In genomic region chr2:26521913-26522180, GRCh38 we compare ENCODE assay signal across 14 cellular contexts. TPM values are rescaled to one million over a fixed set of nuclear protein-coding genes. Genes with fewer than 3 reads are reported as not detected.
DNase-seq lines count a peak whose midpoint lies in the region; ATAC-seq and TF ChIP-seq lines count a peak whose summit lies in the region.
"Had no signal": no experiment of that assay in that cellular context is flagged by ENCODE, and none has a peak within 500 bp of the region (broad histone marks: within the 10 kb centered on the region; RNA-seq: fewer than 3 reads in every experiment).

No MANE protein-coding gene starts in this region.

- H2BK120ac ChIP-seq in IMR-90 (ENCODE audit: low read depth, low read length) (no peak overlapping the region), neuronal stem cell (ENCODE audit: low read depth, low read length) (no peak overlapping the region)

- H2BK5ac ChIP-seq in IMR-90 (ENCODE audit: low read depth, low read length, poor library complexity, severe bottlenecking), result no peak overlapping the region
- H2BK5ac ChIP-seq in neuronal stem cell (ENCODE audit: low read length), result no peak overlapping the region

- H2AK9ac ChIP-seq in IMR-90 (replicated peaks; ENCODE audit: low read depth, low read length, poor library complexity), result peak overlapping the region; percentile 28

- no CpG with 5 or more reads among the region's 5 CpGs for WGBS in IMR-90 (ENCODE audit: extremely low coverage in 2 of 2, insufficient read length in 1 of 2), 2 experiments
- WGBS in neuronal stem cell (ENCODE audit: extremely low coverage in 2 of 2, insufficient read length in 2 of 2, insufficient replicate concordance in 1 of 2), 2 donors, result no CpG with 5 or more reads among the region's 5 CpGs

- no peak for TF ChIP-seq POLR2A in IMR-90 (IDR thresholded peaks at IDR 0.05; ENCODE audit: low read depth, low read length)

- H4K5ac ChIP-seq in IMR-90 (ENCODE audit: low read depth, low read length), result no peak overlapping the region

- intact Hi-C loops in IMR-90 (cut with micrococcal nuclease), result no loop called here

- H2AK5ac ChIP-seq in IMR-90 (ENCODE audit: low read depth, low read length) (no peak overlapping the region), neuronal stem cell (ENCODE audit: low read depth, low read length) (peak overlapping the region; percentile 15)

- H3K4me1 ChIP-seq in BE2C, result no peaks in the 10 kb centered on the region; the same call in 1 of the 2 replicates
- no peaks in the 10 kb centered on the region for H3K4me1 ChIP-seq in IMR-90 (ENCODE audit: control insufficient read depth, insufficient read depth, low read length)
- peaks cover 7 to 10% of the 10 kb centered on the region in 2 donors for H3K4me1 ChIP-seq in neuronal stem cell (ENCODE audit: control insufficient read depth in 2 of 2, insufficient read depth in 1 of 2, low read depth in 1 of 2, low read length in 2 of 2)

- no peak overlapping the region for H3K23ac ChIP-seq in IMR-90 (ENCODE audit: low read depth, low read length)
- peak overlapping the region; percentile 38 for H3K23ac ChIP-seq in neuronal stem cell (ENCODE audit: low read depth, low read length, poor library complexity)

- DNase-seq in BE2C, result peak; percentile 14
- no peak for DNase-seq in IMR-90
- peak; percentile 36 for DNase-seq in NCI-H82 treated with DMSO at 0.1 percent for 48 hours (lab: John Stamatoyannopoulos, UW; ENCODE audit: unreplicated experiment)
- no peak for DNase-seq in neuronal stem cell (ENCODE audit: low spot score)
- DNase-seq in activated gamma-delta T cell treated with Interleukin-2 at 50 U/mL for 16 hours, result no peak
- no peak for DNase-seq in AML-193 (lab: John Stamatoyannopoulos, UW)
- no peak for DNase-seq in activated CD4-positive, alpha-beta T cell treated with anti-CD3 and anti-CD28 coated beads, Interleukin-2, amount 50 U/mL, for 1 hour
- DNase-seq: CD8-positive, alpha-beta T cell; NCI-H1930; NCI-H748 treated with DMSO at 0.1 percent for 48 hours had no signal

- no peak overlapping the region for H2BK12ac ChIP-seq in neuronal stem cell (ENCODE audit: low read length)

- H3K27me3 ChIP-seq in BE2C, result no peaks in the 10 kb centered on the region
- H3K27me3 ChIP-seq in IMR-90 (ENCODE audit: control insufficient read depth, insufficient read depth, low read length), result peaks cover 58% of the 10 kb centered on the region
- peaks cover 0 to 20% (median 0%) of the 10 kb centered on the region in 3 experiments for H3K27me3 ChIP-seq in neuronal stem cell (ENCODE audit: control insufficient read depth in 3 of 3, insufficient read depth in 3 of 3, low read depth in 1 of 3, low read length in 3 of 3)

- in situ Hi-C loops in IMR-90 (cut with MboI; ENCODE audit: low sequenced_read_pairs), result no loop called here

- TF ChIP-seq CTCF in BE2C (IDR thresholded peaks at IDR 0.05; ENCODE audit: low read depth, low read length) (no peak), IMR-90 (conservative IDR thresholded peaks at IDR 0.05; ENCODE audit: low read depth, low read length) (no peak)

- H3K18ac ChIP-seq in IMR-90 (ENCODE audit: low read depth, low read length), result no peak overlapping the region
- H3K18ac ChIP-seq in neuronal stem cell (ENCODE audit: low read length), result no peak overlapping the region

- no TSS peak for BruUV-seq in IMR-90 (replicated peaks; lab: Mats Ljungman, UMichigan)

- H3K36me3 ChIP-seq in BE2C (no peaks in the 10 kb centered on the region), IMR-90 (ENCODE audit: control insufficient read depth, insufficient read depth, low read length) (no peaks in the 10 kb centered on the region), neuronal stem cell (replicated peaks in 1 of 2; ENCODE audit: control insufficient read depth in 2 of 2, insufficient read depth in 2 of 2, low read length in 2 of 2) (no peaks in the 10 kb centered on the region)

- H2AFZ ChIP-seq in IMR-90 (replicated peaks; ENCODE audit: low read length, poor library complexity), result peak overlapping the region; percentile 11
- H2AFZ ChIP-seq in neuronal stem cell (ENCODE audit: low read length), result peak overlapping the region; percentile 43

- no peak for ATAC-seq in IMR-90 (ENCODE audit: low read depth)
- ATAC-seq: CD8-positive, alpha-beta T cell; Right ventricle myocardium inferior had no signal

- H2BK15ac ChIP-seq in IMR-90 (ENCODE audit: low read depth, low read length) (no peak overlapping the region), neuronal stem cell (ENCODE audit: low read length) (no peak overlapping the region)

- H3K9me1 ChIP-seq in IMR-90 (ENCODE audit: insufficient read depth, low read length), result no peaks in the 10 kb centered on the region

- no peaks in the 10 kb centered on the region for H3K79me1 ChIP-seq in IMR-90 (ENCODE audit: low read depth in 1 of 2, low read length in 2 of 2)
- no peaks in the 10 kb centered on the region for H3K79me1 ChIP-seq in neuronal stem cell (ENCODE audit: low read depth, low read length)

- CTCF ChIA-PET in IMR-90 (lab: Yijun Ruan, JAX), result no interaction called here

- H3K4me2 ChIP-seq in IMR-90 (ENCODE audit: low read depth, low read length) (no peak overlapping the region), neuronal stem cell (ENCODE audit: insufficient read depth, low read length, poor library complexity, severe bottlenecking) (no peak overlapping the region)
- H3K4me2 ChIP-seq: KMS-11 had no signal

- H3K4ac ChIP-seq in IMR-90 (ENCODE audit: low read depth, low read length), result no peak overlapping the region
- H3K4ac ChIP-seq in neuronal stem cell (ENCODE audit: low read length), result no peak overlapping the region

- no peak overlapping the region for H3K14ac ChIP-seq in IMR-90 (replicated peaks; ENCODE audit: low read depth, low read length)
- H3K14ac ChIP-seq in neuronal stem cell (ENCODE audit: low read length), result no peak overlapping the region

- H3K4me3 ChIP-seq in BE2C (ENCODE audit: low read depth, low read length) (no peak overlapping the region), IMR-90 (ENCODE audit: insufficient read depth, low read depth, low read length) (no peak overlapping the region), neuronal stem cell (ENCODE audit: low read length in 2 of 2) (peak overlapping the region in 1 of 2 donors; percentile 11)
- H3K4me3 ChIP-seq: SK-N-MC had no signal

- H4K8ac ChIP-seq in IMR-90 (ENCODE audit: low read depth in 2 of 2, low read length in 2 of 2), result no peak overlapping the region
- H4K8ac ChIP-seq in neuronal stem cell (ENCODE audit: low read depth, low read length), result no peak overlapping the region

- POLR2A ChIA-PET in IMR-90 (lab: Charles Lee; ENCODE audit: unreplicated experiment), result no interaction called here

- no peak for TF ChIP-seq RAD21 in IMR-90 (IDR thresholded peaks at IDR 0.05; ENCODE audit: low read length)

- H4K91ac ChIP-seq in IMR-90 (ENCODE audit: insufficient read depth, low read depth, low read length) (no peak overlapping the region), neuronal stem cell (ENCODE audit: low read depth, low read length, poor library complexity) (no peak overlapping the region)

- no peak overlapping the region for H2BK20ac ChIP-seq in IMR-90 (ENCODE audit: low read depth, low read length)

- dilution Hi-C loops in IMR-90 (cut with HindIII; ENCODE audit: low sequenced_read_pairs, unreplicated experiment), result no loop called here

- H3K56ac ChIP-seq in IMR-90 (ENCODE audit: extremely low read depth, insufficient read depth, low read length), result no peak overlapping the region

- H3K27ac ChIP-seq in IMR-90 (ENCODE audit: insufficient read depth, low read length) (no peak overlapping the region), neuronal stem cell (replicated peaks; ENCODE audit: low read length) (no peak overlapping the region)
- H3K27ac ChIP-seq: KMS-11, SK-N-MC had no signal

- H3K9me3 ChIP-seq in BE2C (no peaks in the 10 kb centered on the region), IMR-90 (ENCODE audit: control insufficient read depth, insufficient read depth, low read length) (no peaks in the 10 kb centered on the region), neuronal stem cell (replicated peaks in 1 of 2; ENCODE audit: control insufficient read depth in 2 of 2, insufficient read depth in 1 of 2, low read depth in 1 of 2, low read length in 2 of 2) (no peaks in the 10 kb centered on the region)

- H4K20me1 ChIP-seq in IMR-90 (ENCODE audit: insufficient read depth, low read length), result no peaks in the 10 kb centered on the region

- H3K9ac ChIP-seq in IMR-90 (ENCODE audit: low read depth, low read length), result no peak overlapping the region
- H3K9ac ChIP-seq in neuronal stem cell (ENCODE audit: low read depth, low read length, poor library complexity), result no peak overlapping the region
- H3K9ac ChIP-seq: KMS-11 had no signal

TF ChIP-seq in IMR-90, 13 proteins besides CTCF, POLR2A, EP300 and RAD21 (continues in another document):
- no peak for TF ChIP-seq RFX5 (IDR thresholded peaks at IDR 0.05; ENCODE audit: low read depth, low read length)
- no peak for TF ChIP-seq RCOR1 (IDR thresholded peaks at IDR 0.05; ENCODE audit: insufficient replicate concordance, low read length)
- TF ChIP-seq NFE2L2 (IDR thresholded peaks at IDR 0.05; ENCODE audit: low read depth, low read length), result no peak
- TF ChIP-seq MAFK (IDR thresholded peaks at IDR 0.05; ENCODE audit: low read depth, low read length), result no peak
- no peak for TF ChIP-seq CEBPB (IDR thresholded peaks at IDR 0.05; ENCODE audit: low read depth, low read length)
- TF ChIP-seq MAZ (IDR thresholded peaks at IDR 0.05; ENCODE audit: borderline replicate concordance, low read depth, low read length), result no peak
- TF ChIP-seq CHD1 (IDR thresholded peaks at IDR 0.05; ENCODE audit: low read depth, low read length), result no peak
- TF ChIP-seq SMC3 (IDR thresholded peaks at IDR 0.05; ENCODE audit: low read depth, low read length), result no peak
- TF ChIP-seq ELK1 (IDR thresholded peaks at IDR 0.05; ENCODE audit: borderline replicate concordance, low read depth, low read length), result no peak
- no peak for TF ChIP-seq FOS (IDR thresholded peaks at IDR 0.05; ENCODE audit: low read depth, low read length)
- no peak for TF ChIP-seq BHLHE40 (IDR thresholded peaks at IDR 0.05; ENCODE audit: low read depth, low read length)

RNA-seq across cellular contexts. Expression of gene OTOF, which starts 43.9 kb away (rescaled TPM):
- 0.94 TPM for polyA plus RNA-seq in BE2C (2012; ENCODE audit: insufficient read depth, insufficient read length, low read depth)
- not detected in 2 replicates for total RNA-seq in IMR-90 (2012; rRNA removed)
- polyA plus RNA-seq in IMR-90 (2012; rRNA removed), result 0.03 TPM in 1 of 2 replicates, not detected in the other
- 0.01 and 0.02 TPM in 2 replicates for polyA plus RNA-seq in IMR-90 (2012; cell fraction: cytosol; rRNA removed)
- 0.05 and 0.16 TPM in 2 replicates for polyA plus RNA-seq in IMR-90 (2012; cell fraction: nucleus; rRNA removed; ENCODE audit: low replicate concordance)
- 0.54 TPM for polyA plus RNA-seq in neuronal stem cell (2013, experiment 1 of 2)
- 0.60 TPM for polyA plus RNA-seq in neuronal stem cell (2013, experiment 2 of 2)
- total RNA-seq: Daoy had no signal

Comparison
In these comparisons a context has a peak if more than half of its experiments do, and no peak if none do; other contexts are left out.
1. DNase-seq: peak in BE2C (single experiment) and NCI-H82 treated with DMSO at 0.1 percent for 48 hours (single experiment); none in IMR-90 (single experiment), neuronal stem cell (single experiment), activated gamma-delta T cell treated with Interleukin-2 at 50 U/mL for 16 hours (single experiment), AML-193 (0 of 2) and activated CD4-positive, alpha-beta T cell treated with anti-CD3 and anti-CD28 coated beads, Interleukin-2, amount 50 U/mL, for 1 hour (single experiment).